16 cellular contexts compared by ENCODE assay signal in genomic region chr19:57867868-57868492, GRCh38. TPM values are rescaled to one million over a fixed set of nuclear protein-coding genes. Genes with fewer than 3 reads are reported as not detected.
DNase-seq lines count a peak whose midpoint lies in the region; ATAC-seq, FAIRE-seq and TF ChIP-seq lines count a peak whose summit lies in the region.
"Had no signal": no experiment of that assay in that cellular context is flagged by ENCODE, and none has a peak within 500 bp of the region (broad histone marks: within the 10 kb centered on the region; RNA-seq: fewer than 3 reads in every experiment).

No MANE protein-coding gene starts in this region.

- no peak overlapping the region for H3K9ac ChIP-seq in DND-41 (ENCODE audit: low read depth, low read length)
- H3K9ac ChIP-seq in endothelial cell of umbilical vein (replicated peaks; ENCODE audit: extremely low read depth, insufficient read depth, low read length), result no peak overlapping the region

- ATAC-seq in DND-41 (ENCODE audit: insufficient read depth, low read depth), result peak; percentile 23; the same call in 1 of the 3 replicates
- ATAC-seq: SK-N-SH treated with all-trans-retinoic acid at 6 μM for 48 hours had no signal

- TF ChIP-seq CTCF in DND-41 (IDR thresholded peaks at IDR 0.05; ENCODE audit: borderline replicate concordance, extremely low read depth, low read length, poor library complexity, severe bottlenecking) (no peak), endothelial cell of umbilical vein (IDR thresholded peaks at IDR 0.05; ENCODE audit: extremely low read depth in 1 of 2, insufficient read depth in 1 of 2, low read depth in 1 of 2, low read length in 2 of 2) (no peak), osteoblast (IDR thresholded peaks at IDR 0.05; ENCODE audit: extremely low read depth, low read depth, low read length) (no peak)

- no peaks in the 10 kb centered on the region for H3K9me3 ChIP-seq in DND-41 (ENCODE audit: insufficient read depth, low read length, severe bottlenecking)
- H3K9me3 ChIP-seq in endothelial cell of umbilical vein (replicated peaks; ENCODE audit: control insufficient read depth, insufficient read depth, low read length), result peaks cover 21% of the 10 kb centered on the region
- peaks cover 44% of the 10 kb centered on the region for H3K9me3 ChIP-seq in osteoblast (ENCODE audit: low read depth, low read length)

- DNase-seq in DND-41, result no peak
- no peak for DNase-seq in endothelial cell of umbilical vein (ENCODE audit: low read depth, low spot score)
- DNase-seq in osteoblast (ENCODE audit: insufficient read length, low spot score, missing footprints), result no peak
- no peak for DNase-seq in C1 segment of cervical spinal cord (lab: John Stamatoyannopoulos, UW)
- DNase-seq in NCI-H1417 treated with DMSO at 0.1 percent for 48 hours (lab: John Stamatoyannopoulos, UW), result no peak
- DNase-seq in NCI-H1048 (lab: John Stamatoyannopoulos, UW), result no peak
- DNase-seq: HFFc6, Karpas-422, MG63, NCI-H1092 treated with DMSO at 0.1 percent for 48 hours, NCI-H1694 treated with DMSO at 0.1 percent for 48 hours, NCI-H526 treated with DMSO at 0.1 percent for 48 hours, SHP77 had no signal

- POLR2A ChIA-PET in endothelial cell of umbilical vein (lab: Charles Lee), result no interaction called here

- H2AFZ ChIP-seq in DND-41 (ENCODE audit: low read depth, low read length) (no peak overlapping the region), endothelial cell of umbilical vein (ENCODE audit: low read depth, low read length) (no peak overlapping the region), osteoblast (ENCODE audit: low read length) (no peak overlapping the region)

- dilution Hi-C loops in endothelial cell of umbilical vein (cut with MboI; ENCODE audit: extremely low pct_ligation_motif_present, low sequenced_read_pairs), result no loop called here

- peaks cover 5% of the 10 kb centered on the region; the same call in 1 of the 2 replicates for H4K20me1 ChIP-seq in DND-41 (ENCODE audit: insufficient read depth, low read length)
- no peaks in the 10 kb centered on the region for H4K20me1 ChIP-seq in endothelial cell of umbilical vein (replicated peaks; ENCODE audit: control insufficient read depth, extremely low read depth, insufficient read depth, low read length)
- H4K20me1 ChIP-seq in osteoblast (ENCODE audit: insufficient read depth, low read length), result no peaks in the 10 kb centered on the region

- no peak overlapping the region for H3K27ac ChIP-seq in DND-41 (ENCODE audit: low read length)
- H3K27ac ChIP-seq in endothelial cell of umbilical vein (ENCODE audit: insufficient read depth, low read depth, low read length), result no peak overlapping the region
- H3K27ac ChIP-seq in osteoblast (ENCODE audit: low read depth, low read length), result no peak overlapping the region
- H3K27ac ChIP-seq: C4-2B had no signal

- TF ChIP-seq POLR2A in endothelial cell of umbilical vein (IDR thresholded peaks at IDR 0.05; ENCODE audit: low read depth, low read length), result peak; percentile 24

- no peaks in the 10 kb centered on the region for H3K9me1 ChIP-seq in endothelial cell of umbilical vein (replicated peaks; ENCODE audit: control insufficient read depth, extremely low read depth, insufficient read depth, low read length)

- intact Hi-C loops in endothelial cell of umbilical vein (cut with micrococcal nuclease), result no loop called here

- H3K4me1 ChIP-seq in DND-41 (ENCODE audit: insufficient read depth, low read length) (no peaks in the 10 kb centered on the region), endothelial cell of umbilical vein (ENCODE audit: control insufficient read depth, extremely low read depth, insufficient read depth, low read length) (no peaks in the 10 kb centered on the region), osteoblast (ENCODE audit: insufficient read depth, low read length) (no peaks in the 10 kb centered on the region)

- H3K79me2 ChIP-seq in DND-41 (ENCODE audit: insufficient read depth, low read length), result peaks cover 77% of the 10 kb centered on the region
- no peaks in the 10 kb centered on the region for H3K79me2 ChIP-seq in endothelial cell of umbilical vein (ENCODE audit: control insufficient read depth, insufficient read depth, low read length)
- H3K79me2 ChIP-seq in osteoblast (ENCODE audit: insufficient read depth, low read length), result no peaks in the 10 kb centered on the region

- H3K4me3 ChIP-seq in DND-41 (ENCODE audit: low read depth in 1 of 2, low read length in 2 of 2), result no peak overlapping the region
- no peak overlapping the region for H3K4me3 ChIP-seq in endothelial cell of umbilical vein (replicated peaks in 1 of 3; ENCODE audit: insufficient read depth in 1 of 3, low read depth in 1 of 3, low read length in 3 of 3)
- peak overlapping the region; percentile 30 for H3K4me3 ChIP-seq in osteoblast (ENCODE audit: insufficient read depth, low read length)
- H3K4me3 ChIP-seq: MG63 had no signal

- no peak for FAIRE-seq in endothelial cell of umbilical vein (lab: Jason Lieb, UNC)

- no peaks in the 10 kb centered on the region for H3K27me3 ChIP-seq in DND-41 (ENCODE audit: insufficient read depth, low read length, poor library complexity)
- H3K27me3 ChIP-seq in endothelial cell of umbilical vein (ENCODE audit: control insufficient read depth in 2 of 2, insufficient read depth in 2 of 2, low read length in 2 of 2), result no peaks in the 10 kb centered on the region
- no peaks in the 10 kb centered on the region for H3K27me3 ChIP-seq in osteoblast (ENCODE audit: insufficient read depth, low read length)
- H3K27me3 ChIP-seq: MG63 had no signal

- CTCF ChIA-PET in endothelial cell of umbilical vein (lab: Charles Lee), result no interaction called here

- no peak overlapping the region for H3K4me2 ChIP-seq in DND-41 (ENCODE audit: insufficient read depth, low read length)
- H3K4me2 ChIP-seq in endothelial cell of umbilical vein (ENCODE audit: insufficient read depth, low read length), result no peak overlapping the region
- H3K4me2 ChIP-seq in osteoblast (ENCODE audit: insufficient read depth, low read length), result no peak overlapping the region

- BruUV-seq in endothelial cell of umbilical vein (replicated peaks; lab: Mats Ljungman, UMichigan), result no TSS peak

- peaks cover 77% of the 10 kb centered on the region for H3K36me3 ChIP-seq in DND-41 (ENCODE audit: insufficient read depth, low read length)
- H3K36me3 ChIP-seq in endothelial cell of umbilical vein (ENCODE audit: control insufficient read depth in 2 of 2, extremely low read depth in 1 of 2, insufficient read depth in 2 of 2, low read length in 2 of 2), result peaks cover 15 to 18% of the 10 kb centered on the region in 2 experiments
- peaks cover 48% of the 10 kb centered on the region for H3K36me3 ChIP-seq in osteoblast (ENCODE audit: insufficient read depth, low read length)

RNA-seq across cellular contexts. Expression of gene ZNF587, which starts 18.3 kb away (rescaled TPM):
- polyA plus RNA-seq in PFSK-1 (2012; ENCODE audit: insufficient read length, low read depth), result 3.0 TPM
- 43.1 and 44.0 TPM in 2 replicates for total RNA-seq in endothelial cell of umbilical vein
- polyA plus RNA-seq in endothelial cell of umbilical vein, result 11.2 and 13.1 TPM in 2 replicates
- polyA plus RNA-seq in endothelial cell of umbilical vein (2011; cell fraction: cytosol; rRNA removed), result 7.6 and 8.9 TPM in 2 replicates
- polyA plus RNA-seq in endothelial cell of umbilical vein (2011; cell fraction: nucleus; rRNA removed), result 45.2 and 51.5 TPM in 2 replicates
- polyA plus RNA-seq in endothelial cell of umbilical vein (2012), result 19.3 and 19.5 TPM in 2 replicates
- polyA minus RNA-seq in endothelial cell of umbilical vein, result 30.2 and 30.4 TPM in 2 replicates
- 12.8 TPM for polyA minus RNA-seq in endothelial cell of umbilical vein (2011; cell fraction: cytosol; rRNA and poly(A)+ RNA removed)
- 23.0 and 39.9 TPM in 2 replicates for polyA minus RNA-seq in endothelial cell of umbilical vein (2011; cell fraction: nucleus; rRNA and poly(A)+ RNA removed)
- total RNA-seq in osteoblast, result 21.8 and 26.4 TPM in 2 replicates

RNA-seq across cellular contexts. Expression of gene ZNF814, which starts 20.9 kb away (rescaled TPM):
- 12.9 TPM for polyA plus RNA-seq in PFSK-1 (2012; ENCODE audit: insufficient read length, low read depth)
- total RNA-seq in endothelial cell of umbilical vein (3.8 and 7.9 TPM in 2 replicates), osteoblast (12.7 and 15.9 TPM in 2 replicates)
- 3.3 and 5.7 TPM in 2 replicates for polyA plus RNA-seq in endothelial cell of umbilical vein
- polyA plus RNA-seq in endothelial cell of umbilical vein (2011; cell fraction: cytosol; rRNA removed), result 1.9 and 2.9 TPM in 2 replicates
- 6.3 and 7.9 TPM in 2 replicates for polyA plus RNA-seq in endothelial cell of umbilical vein (2011; cell fraction: nucleus; rRNA removed)
- 5.1 and 8.7 TPM in 2 replicates for polyA plus RNA-seq in endothelial cell of umbilical vein (2012)
- polyA minus RNA-seq in endothelial cell of umbilical vein, result 12.9 and 15.9 TPM in 2 replicates
- polyA minus RNA-seq in endothelial cell of umbilical vein (2011; cell fraction: cytosol; rRNA and poly(A)+ RNA removed), result 1.7 TPM
- polyA minus RNA-seq in endothelial cell of umbilical vein (2011; cell fraction: nucleus; rRNA and poly(A)+ RNA removed), result 12.9 and 16.2 TPM in 2 replicates

RNA-seq across cellular contexts. Expression of gene ZNF587B, which starts 37.9 kb away (rescaled TPM):
- 1.4 TPM for polyA plus RNA-seq in PFSK-1 (2012; ENCODE audit: insufficient read length, low read depth)
- total RNA-seq in endothelial cell of umbilical vein (15.6 and 16.3 TPM in 2 replicates), osteoblast (21.2 and 24.2 TPM in 2 replicates)
- polyA plus RNA-seq in endothelial cell of umbilical vein, result 2.8 and 3.2 TPM in 2 replicates
- polyA plus RNA-seq in endothelial cell of umbilical vein (2011; cell fraction: cytosol; rRNA removed), result 2.9 and 3.6 TPM in 2 replicates
- 19.7 and 22.5 TPM in 2 replicates for polyA plus RNA-seq in endothelial cell of umbilical vein (2011; cell fraction: nucleus; rRNA removed)
- 5.3 and 7.5 TPM in 2 replicates for polyA plus RNA-seq in endothelial cell of umbilical vein (2012)
- 19.2 and 19.6 TPM in 2 replicates for polyA minus RNA-seq in endothelial cell of umbilical vein
- 18.5 TPM for polyA minus RNA-seq in endothelial cell of umbilical vein (2011; cell fraction: cytosol; rRNA and poly(A)+ RNA removed)
- polyA minus RNA-seq in endothelial cell of umbilical vein (2011; cell fraction: nucleus; rRNA and poly(A)+ RNA removed), result 15.6 and 22.0 TPM in 2 replicates

RNA-seq across cellular contexts. Expression of gene ZNF417, which starts 48.4 kb away (rescaled TPM):
- 1.2 TPM for polyA plus RNA-seq in PFSK-1 (2012; ENCODE audit: insufficient read length, low read depth)
- 10.6 and 17.8 TPM in 2 replicates for total RNA-seq in endothelial cell of umbilical vein
- 2.1 and 3.1 TPM in 2 replicates for polyA plus RNA-seq in endothelial cell of umbilical vein
- 1.7 and 2.3 TPM in 2 replicates for polyA plus RNA-seq in endothelial cell of umbilical vein (2011; cell fraction: cytosol; rRNA removed)
- polyA plus RNA-seq in endothelial cell of umbilical vein (2011; cell fraction: nucleus; rRNA removed), result 11.6 and 14.7 TPM in 2 replicates
- polyA plus RNA-seq in endothelial cell of umbilical vein (2012), result 4.1 and 5.1 TPM in 2 replicates
- 10.6 and 11.3 TPM in 2 replicates for polyA minus RNA-seq in endothelial cell of umbilical vein
- polyA minus RNA-seq in endothelial cell of umbilical vein (2011; cell fraction: cytosol; rRNA and poly(A)+ RNA removed), result 3.4 TPM
- polyA minus RNA-seq in endothelial cell of umbilical vein (2011; cell fraction: nucleus; rRNA and poly(A)+ RNA removed), result 12.2 TPM in 2 replicates
- total RNA-seq in osteoblast, result 20.6 TPM in 2 replicates

RNA-seq across cellular contexts. Expression of gene ZNF552, which starts 53.3 kb away (rescaled TPM):
- 2.3 TPM for polyA plus RNA-seq in PFSK-1 (2012; ENCODE audit: insufficient read length, low read depth)
- total RNA-seq in endothelial cell of umbilical vein, result 6.1 and 6.5 TPM in 2 replicates
- 3.0 and 3.3 TPM in 2 replicates for polyA plus RNA-seq in endothelial cell of umbilical vein
- 2.7 and 2.8 TPM in 2 replicates for polyA plus RNA-seq in endothelial cell of umbilical vein (2011; cell fraction: cytosol; rRNA removed)
- polyA plus RNA-seq in endothelial cell of umbilical vein (2011; cell fraction: nucleus; rRNA removed), result 5.2 and 5.6 TPM in 2 replicates
- 4.7 and 5.6 TPM in 2 replicates for polyA plus RNA-seq in endothelial cell of umbilical vein (2012)
- 3.6 and 8.5 TPM in 2 replicates for polyA minus RNA-seq in endothelial cell of umbilical vein
- 2.3 TPM for polyA minus RNA-seq in endothelial cell of umbilical vein (2011; cell fraction: cytosol; rRNA and poly(A)+ RNA removed)
- 6.3 and 8.2 TPM in 2 replicates for polyA minus RNA-seq in endothelial cell of umbilical vein (2011; cell fraction: nucleus; rRNA and poly(A)+ RNA removed)
- total RNA-seq in osteoblast, result 5.8 and 5.9 TPM in 2 replicates
